In the genomic region with DNA sequence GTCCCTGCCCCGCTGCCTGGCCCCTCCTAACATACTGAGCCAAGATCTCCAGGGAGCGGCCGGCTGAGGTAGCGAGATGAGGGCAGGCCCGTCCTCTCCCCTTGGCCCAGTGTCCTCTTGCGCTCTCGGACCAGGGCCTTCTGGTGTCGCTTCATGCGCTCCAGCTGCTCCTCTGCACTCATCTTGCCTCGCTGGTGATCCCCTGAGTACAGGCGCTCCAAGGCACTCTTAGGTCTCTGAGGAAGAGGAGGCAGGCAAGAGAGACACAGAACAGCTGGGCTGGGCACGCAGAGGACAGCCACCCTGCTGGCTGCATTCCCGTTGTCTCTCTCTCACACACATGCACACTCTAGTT, we compare ENCODE assay signal across 14 cellular contexts. TPM values are rescaled to one million over a fixed set of nuclear protein-coding genes. Genes with fewer than 3 reads are reported as not detected.
DNase-seq lines count a peak whose midpoint lies in the region; ATAC-seq and TF ChIP-seq lines count a peak whose summit lies in the region.
"Had no signal": no experiment of that assay in that cellular context is flagged by ENCODE, and none has a peak within 500 bp of the region (broad histone marks: within the 10 kb centered on the region; RNA-seq: fewer than 3 reads in every experiment).

No MANE protein-coding gene starts in this region.

- TF ChIP-seq POLR2A in breast epithelium (IDR thresholded peaks at IDR 0.05): no peak
- TF ChIP-seq POLR2A in suprapubic skin (IDR thresholded peaks at IDR 0.05): no peak

- CTCF ChIA-PET in MCF 10A (lab: Yijun Ruan, JAX): interaction anchor here (0.6 to 8.2 kb wide), 19 partner anchors 9 to 564 kb away, joined by 3 to 72 read pairs (median 5); no protein-coding TSS in a partner anchor

- intact Hi-C loops in breast epithelium (cut with DNase I; ENCODE audit: low total_unique reads) (no loop called here), MCF 10A (cut with micrococcal nuclease) (no loop called here), lower lobe of right lung (cut with DNase I) (no loop called here)

- TF ChIP-seq EP300 in suprapubic skin (IDR thresholded peaks at IDR 0.05): no peak

- H3K36me3 ChIP-seq in breast epithelium (no peaks in the 10 kb centered on the region), lower lobe of right lung (peaks cover 17% of the 10 kb centered on the region), suprapubic skin (no peaks in the 10 kb centered on the region)
- H3K36me3 ChIP-seq: thoracic aorta had no signal

- ATAC-seq in lower lobe of right lung (peak; percentile 12 to 22), GM21723 (IDR thresholded peaks at IDR 0.05; ENCODE audit: unreplicated experiment) (no peak)

- DNase-seq in breast epithelium (ENCODE audit: low spot score in 2 of 2) (no peak), MCF 10A (ENCODE audit: unreplicated experiment) (no peak), lower lobe of right lung (peak; percentile 55), suprapubic skin (ENCODE audit: low spot score in 2 of 2) (no peak), ecto neural progenitor cell (ENCODE audit: low spot score) (no peak)
- DNase-seq in activated T-cell treated with anti-CD3 and anti-CD28 coated beads, Interleukin-2, amount 50 U/mL, for 48 hours: no peak

- POLR2A ChIA-PET in MCF 10A (lab: Yijun Ruan, JAX): no interaction called here

- 83% methylated on average over 12 of the region's 13 CpGs for WGBS in suprapubic skin

- no peak for TF ChIP-seq CTCF in breast epithelium (IDR thresholded peaks at IDR 0.05)
- no peak for TF ChIP-seq CTCF in MCF 10A (IDR thresholded peaks at IDR 0.05; ENCODE audit: unreplicated experiment)
- no peak for TF ChIP-seq CTCF in brain (conservative IDR thresholded peaks at IDR 0.05)
- no peak for TF ChIP-seq CTCF in lower lobe of right lung (IDR thresholded peaks at IDR 0.05)
- TF ChIP-seq CTCF in suprapubic skin (IDR thresholded peaks at IDR 0.05): no peak

- H3K4me3 ChIP-seq in breast epithelium: no peak overlapping the region
- H3K4me3 ChIP-seq in lower lobe of right lung: no peak overlapping the region
- no peak overlapping the region for H3K4me3 ChIP-seq in suprapubic skin
- H3K4me3 ChIP-seq: GM12878, pancreas, thoracic aorta had no signal

- no TSS peak for BruUV-seq in MCF 10A (replicated peaks; lab: Mats Ljungman, UMichigan)

- H3K27ac ChIP-seq in breast epithelium (peak overlapping the region; percentile 83 to 91), lower lobe of right lung (peak overlapping the region; percentile 49), suprapubic skin (peak overlapping the region; percentile 50)
- H3K27ac ChIP-seq: pancreas, WERI-Rb-1 had no signal

- H3K4me3 Mint-ChIP-seq in MCF 10A (ENCODE audit: unreplicated experiment): no peak overlapping the region
- no peak overlapping the region for H3K4me3 Mint-ChIP-seq in brain
- H3K4me3 Mint-ChIP-seq: activated naive CD4-positive, alpha-beta T cell treated with anti-CD3 and anti-CD28 coated beads, Interleukin-2, amount 50 U/mL, for 24 hours; nephron progenitor cell had no signal

- H3K27me3 ChIP-seq in breast epithelium (no peaks in the 10 kb centered on the region), lower lobe of right lung (ENCODE audit: low read depth) (no peaks in the 10 kb centered on the region), suprapubic skin (no peaks in the 10 kb centered on the region)
- H3K27me3 ChIP-seq: pancreas had no signal

- H3K27me3 Mint-ChIP-seq in MCF 10A (ENCODE audit: insufficient read depth, unreplicated experiment) (no peaks in the 10 kb centered on the region), brain (no peaks in the 10 kb centered on the region)
- H3K27me3 Mint-ChIP-seq: activated naive CD4-positive, alpha-beta T cell treated with anti-CD3 and anti-CD28 coated beads, Interleukin-2, amount 50 U/mL, for 24 hours had no signal

- H3K9me3 ChIP-seq in breast epithelium (no peaks in the 10 kb centered on the region), lower lobe of right lung (no peaks in the 10 kb centered on the region), suprapubic skin (no peaks in the 10 kb centered on the region)
- H3K9me3 ChIP-seq: pancreas, thoracic aorta had no signal

- H3K4me1 ChIP-seq in breast epithelium: peaks cover 7 to 22% of the 10 kb centered on the region in 2 donors
- peaks cover 63% of the 10 kb centered on the region for H3K4me1 ChIP-seq in lower lobe of right lung
- peaks cover 86% of the 10 kb centered on the region for H3K4me1 ChIP-seq in suprapubic skin

- peaks cover 10% of the 10 kb centered on the region for H3K36me3 Mint-ChIP-seq in MCF 10A (ENCODE audit: insufficient read depth, unreplicated experiment)
- no peaks in the 10 kb centered on the region for H3K36me3 Mint-ChIP-seq in brain
- H3K36me3 Mint-ChIP-seq: activated naive CD4-positive, alpha-beta T cell treated with anti-CD3 and anti-CD28 coated beads, Interleukin-2, amount 50 U/mL, for 24 hours had no signal

- H3K4me1 Mint-ChIP-seq in MCF 10A (ENCODE audit: insufficient read depth, unreplicated experiment): peaks cover 30% of the 10 kb centered on the region
- H3K4me1 Mint-ChIP-seq in brain: peaks cover 11% of the 10 kb centered on the region
- H3K4me1 Mint-ChIP-seq: activated naive CD4-positive, alpha-beta T cell treated with anti-CD3 and anti-CD28 coated beads, Interleukin-2, amount 50 U/mL, for 24 hours had no signal

- H3K27ac Mint-ChIP-seq in MCF 10A (ENCODE audit: low read depth, unreplicated experiment): no peak overlapping the region
- peak overlapping the region in 3 of 5 experiments; percentile 31 to 86 (median 81) for H3K27ac Mint-ChIP-seq in brain
- H3K27ac Mint-ChIP-seq: activated naive CD4-positive, alpha-beta T cell treated with anti-CD3 and anti-CD28 coated beads, Interleukin-2, amount 50 U/mL, for 24 hours; nephron progenitor cell had no signal

- H3K9me3 Mint-ChIP-seq in MCF 10A (ENCODE audit: unreplicated experiment) (no peaks in the 10 kb centered on the region), brain (no peaks in the 10 kb centered on the region)
- H3K9me3 Mint-ChIP-seq: activated naive CD4-positive, alpha-beta T cell treated with anti-CD3 and anti-CD28 coated beads, Interleukin-2, amount 50 U/mL, for 24 hours; nephron progenitor cell had no signal

RNA-seq across cellular contexts. Expression of a gene that starts 50.6 kb away (rescaled TPM):
- total RNA-seq in breast epithelium (100 to 1,000 TPM; 183 to 207 (median 197) TPM), MCF 10A (2022) (230 and 249 TPM in 2 replicates), lower lobe of right lung (104 TPM), suprapubic skin (100 to 1,000 TPM; 103 to 158 (median 133) TPM)
- polyA plus RNA-seq in brain (ENCODE audit: insufficient read depth, low read depth, low replicate concordance): 80.0 TPM
